In the genomic region with DNA sequence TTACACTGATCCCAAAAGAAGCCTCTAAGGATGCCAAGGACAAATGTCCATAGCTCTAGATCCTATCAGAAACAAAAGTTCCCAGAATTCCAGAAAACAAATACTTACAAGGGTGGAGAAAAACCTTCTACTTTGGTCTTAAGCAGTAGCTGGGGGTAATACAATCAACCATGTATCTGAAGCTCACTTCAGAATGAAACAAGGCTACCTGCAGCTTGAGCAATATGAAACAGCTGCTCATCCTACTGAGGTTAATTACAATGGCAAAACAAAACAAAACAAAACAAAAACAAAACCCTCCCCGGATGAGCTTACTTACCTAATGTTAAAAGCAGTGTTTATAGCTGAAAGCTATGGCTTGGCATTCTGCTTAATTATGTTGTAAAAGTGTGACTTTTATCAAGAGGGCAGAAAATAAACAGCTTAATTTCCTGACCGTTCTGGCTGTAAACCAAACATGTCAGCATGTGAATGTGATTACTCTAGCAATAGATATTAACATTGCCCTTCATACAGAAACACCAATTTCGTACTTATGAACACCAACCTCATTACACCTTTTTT, we compare ENCODE assay signal across 27 cellular contexts. TPM values are rescaled to one million over a fixed set of nuclear protein-coding genes. Genes with fewer than 3 reads are reported as not detected.
A peak's percentile ranks its signal among the peaks of the same experiment; 100 is the strongest.
DNase-seq lines count a peak whose midpoint lies in the region; ATAC-seq and TF ChIP-seq lines count a peak whose summit lies in the region.
"Had no signal": no experiment of that assay in that cellular context is flagged by ENCODE, and none has a peak within 500 bp of the region (broad histone marks: within the 10 kb centered on the region; RNA-seq: fewer than 3 reads in every experiment).

No MANE protein-coding gene starts in this region.

- H3K27ac ChIP-seq in VCaP (peak overlapping the region; percentile 21; the same call in 1 of the 2 replicates), parathyroid adenoma (no peak overlapping the region), body of pancreas (no peak overlapping the region)
- H3K27ac ChIP-seq: 22Rv1; BLaER1 treated with 17β-estradiol and CSF1 and Interleukin-3, amounts not matched to agents 10 nM and 100 nM; HL-60; SJCRH30 had no signal

- TF ChIP-seq POLR2A in body of pancreas (IDR thresholded peaks at IDR 0.05), result no peak

- WGBS in body of pancreas, 2 donors, result 17 to 19% methylated on average over 3 of the region's 3 CpGs

- intact Hi-C loops in body of pancreas (cut with DNase I), result no loop called here

- TF ChIP-seq CTCF in VCaP (conservative IDR thresholded peaks at IDR 0.05) (no peak), parathyroid adenoma (IDR thresholded peaks at IDR 0.05) (no peak), body of pancreas (IDR thresholded peaks at IDR 0.05) (no peak)

- H2AFZ ChIP-seq in parathyroid adenoma, result no peak overlapping the region

- no peaks in the 10 kb centered on the region for H3K79me2 ChIP-seq in parathyroid adenoma

- peak overlapping the region; percentile 48 for H3K4me2 ChIP-seq in parathyroid adenoma (ENCODE audit: low read length)
- H3K4me2 ChIP-seq: BLaER1 treated with 17β-estradiol and CSF1 and Interleukin-3, amounts not matched to agents 10 nM and 100 nM had no signal

- H3K27me3 ChIP-seq in parathyroid adenoma (ENCODE audit: control insufficient read depth, insufficient read depth, low read length), result no peaks in the 10 kb centered on the region
- H3K27me3 ChIP-seq in body of pancreas, result no peaks in the 10 kb centered on the region
- H3K27me3 ChIP-seq: BLaER1 treated with 17β-estradiol and CSF1 and Interleukin-3, amounts not matched to agents 10 nM and 100 nM; MG63; SJCRH30 had no signal

- H3K36me3 ChIP-seq in parathyroid adenoma (ENCODE audit: control insufficient read depth, insufficient read depth, low read length) (no peaks in the 10 kb centered on the region), body of pancreas (replicated peaks in 1 of 2; ENCODE audit: insufficient read depth in 1 of 2, low read depth in 2 of 2) (no peaks in the 10 kb centered on the region)

- peaks cover 23% of the 10 kb centered on the region for H3K4me1 ChIP-seq in parathyroid adenoma
- peaks cover 6% of the 10 kb centered on the region for H3K4me1 ChIP-seq in body of pancreas
- H3K4me1 ChIP-seq: SJCRH30 had no signal

- DNase-seq in DMS79 treated with DMSO at 0.1 percent for 48 hours (lab: John Stamatoyannopoulos, UW), result peak; percentile 10
- no peak for DNase-seq in DMS79 (lab: John Stamatoyannopoulos, UW)
- peak; percentile 44 for DNase-seq in NCI-H69 (lab: John Stamatoyannopoulos, UW)
- DNase-seq in cerebellum (ENCODE audit: low spot score), result no peak
- no peak for DNase-seq in body of pancreas
- DNase-seq: ACHN; CD8-positive, alpha-beta T cell; EL; HFFc6; MG63; NCI-H1092; NCI-H146; NCI-H446 treated with DMSO at 0.1 percent for 48 hours; NCI-H526 treated with DMSO at 0.1 percent for 48 hours; OCI-M1; SJCRH30; T-cell had no signal

- ATAC-seq in body of pancreas (no peak), HG02973 (IDR thresholded peaks at IDR 0.05; ENCODE audit: unreplicated experiment) (no peak)
- ATAC-seq: CD8-positive, alpha-beta T cell; K562; T-cell had no signal

- peak overlapping the region; percentile 22 for H3K4me3 ChIP-seq in parathyroid adenoma (ENCODE audit: low read depth, low read length)
- no peak overlapping the region for H3K4me3 ChIP-seq in body of pancreas
- H3K4me3 ChIP-seq: BLaER1 treated with 17β-estradiol and CSF1 and Interleukin-3, amounts not matched to agents 10 nM and 100 nM; K562; MG63; SJCRH30 had no signal

- H3K9me3 ChIP-seq in parathyroid adenoma (ENCODE audit: control insufficient read depth, low read length) (no peaks in the 10 kb centered on the region), body of pancreas (no peaks in the 10 kb centered on the region)
- H3K9me3 ChIP-seq: BLaER1 treated with 17β-estradiol and CSF1 and Interleukin-3, amounts not matched to agents 10 nM and 100 nM; MG63; SJCRH30 had no signal

- H3K9ac ChIP-seq in parathyroid adenoma, result no peak overlapping the region
- H3K9ac ChIP-seq: BLaER1 treated with 17β-estradiol and CSF1 and Interleukin-3, amounts not matched to agents 10 nM and 100 nM had no signal

RNA-seq across cellular contexts. Expression of a gene that starts 10.5 kb away (rescaled TPM):
- total RNA-seq in cerebellum (not detected), body of pancreas (not detected)
- total RNA-seq: CD8-positive, alpha-beta T cell; HepG2; HFFc6; HT-29; K562; LHCN-M2; SJCRH30; T-cell had no signal

RNA-seq across cellular contexts. Expression of a gene that starts 17.4 kb away (rescaled TPM):
- 38.6 TPM for total RNA-seq in cerebellum
- 10 to 100 TPM in 1 of 2 donors, 1 to 10 TPM in 1; 3.6 to 13.2 TPM for total RNA-seq in body of pancreas

RNA-seq across cellular contexts. Expression of a gene that starts 37.3 kb away (rescaled TPM):
- total RNA-seq in cerebellum, result 221 TPM
- total RNA-seq in body of pancreas, result 100 to 1,000 TPM in 1 of 2 donors, 10 to 100 TPM in 1; 63.3 to 128 TPM

Comparison
In these comparisons a context has a peak if more than half of its experiments do, and no peak if none do; other contexts are left out.
1. DNase-seq: peak in DMS79 treated with DMSO at 0.1 percent for 48 hours (single experiment) and NCI-H69 (single experiment); none in DMS79 (single experiment), cerebellum (single experiment) and body of pancreas (0 of 4).